ENCODE assay signal across 17 cellular contexts in genomic region chr10:530717-531116, GRCh38.
"Had no signal": no experiment of that assay in that cellular context is flagged by ENCODE, and none has a peak within 500 bp of the region (broad histone marks: within the 10 kb centered on the region; RNA-seq: fewer than 3 reads in every experiment).

No MANE protein-coding gene starts in this region.

- ATAC-seq: esophagus mucosa had no signal

- H3K36me3 ChIP-seq: ascending aorta, cardiac muscle cell, colonic mucosa, left ventricle myocardium inferior, prostate gland, stomach, thoracic aorta had no signal

- DNase-seq: activated CD4-positive, alpha-beta T cell treated with anti-CD3 and anti-CD28 coated beads, Interleukin-2, amount 50 U/mL, for 1 hour; activated CD4-positive, CD25-positive, alpha-beta regulatory T cell; activated CD8-positive, alpha-beta memory T cell treated with anti-CD3 and anti-CD28 coated beads for 24 hours; activated gamma-delta T cell treated with Interleukin-2 at 50 U/mL for 16 hours; colonic mucosa; hippocampal formation; left ventricle myocardium inferior; mesenchymal stem cell; stimulated activated CD4-positive, alpha-beta T cell treated with anti-CD3 and anti-CD28 coated beads, Interleukin-12 subunit alpha, Interleukin-12 subunit beta, amount 100 ng/mL, for 4 hours; stimulated activated CD4-positive, alpha-beta T cell treated with anti-CD3 and anti-CD28 coated beads, Interleukin-2, amount 100 ng/mL, for 24 hours; stomach had no signal

- H3K9me3 ChIP-seq: ascending aorta, colonic mucosa, left ventricle myocardium inferior, prostate gland, stomach, thoracic aorta had no signal

- H3K9me3 Mint-ChIP-seq: nephron had no signal

- H3K4me1 ChIP-seq: ascending aorta, colonic mucosa had no signal

- H3K27me3 ChIP-seq: ascending aorta, cardiac muscle cell, colonic mucosa, stomach had no signal

- H3K4me3 Mint-ChIP-seq: nephron had no signal

- H3K27ac ChIP-seq: ascending aorta, cardiac muscle cell, colonic mucosa, left ventricle myocardium inferior, prostate gland, stomach, thoracic aorta had no signal

- H3K4me3 ChIP-seq: ascending aorta, cardiac muscle cell, colonic mucosa, left ventricle myocardium inferior, prostate gland, stomach, thoracic aorta had no signal
